12 cellular contexts compared by ENCODE assay signal in genomic region chr10:103709341-103709920, GRCh38.
DNase-seq lines count a peak whose midpoint lies in the region; ATAC-seq and TF ChIP-seq lines count a peak whose summit lies in the region.
"Had no signal": no experiment of that assay in that cellular context is flagged by ENCODE, and none has a peak within 500 bp of the region (broad histone marks: within the 10 kb centered on the region; RNA-seq: fewer than 3 reads in every experiment).

No MANE protein-coding gene starts in this region.

- peak; percentile 66 for ATAC-seq in SK-N-SH treated with all-trans-retinoic acid at 6 μM for 48 hours
- no peak for ATAC-seq in HG03175 (IDR thresholded peaks at IDR 0.05; ENCODE audit: unreplicated experiment)
- ATAC-seq in HG02759 (IDR thresholded peaks at IDR 0.05; ENCODE audit: unreplicated experiment), result no peak

- DNase-seq in HCEC 1CT (peak; percentile 52), fibroblast of gingiva (ENCODE audit: low read depth) (peak; percentile 27), stromal cell of bone marrow (ENCODE audit: low read depth) (peak; percentile 32), UCSD-AML1 (lab: John Stamatoyannopoulos, UW; ENCODE audit: unreplicated experiment) (no peak)
- DNase-seq: activated naive CD8-positive, alpha-beta T cell treated with anti-CD3 and anti-CD28 coated beads, Interleukin-2, amount 10 ng/mL, durations not matched to agents 7 days and 5 days; MM.1S; NCI-H526 treated with DMSO at 0.1 percent for 48 hours; stimulated activated CD4-positive, alpha-beta T cell treated with anti-CD3 and anti-CD28 coated beads, Interleukin-4, amount 100 ng/mL, for 4 hours; testis had no signal

TF ChIP-seq in SK-N-SH treated with all-trans-retinoic acid at 6 μM for 48 hours, 23 proteins besides CTCF, POLR2A, EP300 and RAD21:
- no peak for TF ChIP-seq BACH2 (CRISPR knock-in tag; IDR thresholded peaks at IDR 0.05; ENCODE audit: borderline replicate concordance)
- no peak for TF ChIP-seq ESRRG (CRISPR knock-in tag; IDR thresholded peaks at IDR 0.05)
- no peak for TF ChIP-seq CSDC2 (CRISPR knock-in tag; IDR thresholded peaks at IDR 0.05)
